ENCODE assay signal across 12 cellular contexts in genomic region chr16:89397331-89397861, GRCh38.
"Had no signal": no experiment of that assay in that cellular context is flagged by ENCODE, and none has a peak within 500 bp of the region (broad histone marks: within the 10 kb centered on the region; RNA-seq: fewer than 3 reads in every experiment).

No MANE protein-coding gene starts in this region.

- H3K27ac Mint-ChIP-seq: activated naive CD8-positive, alpha-beta T cell; nephron progenitor cell had no signal

- H3K36me3 Mint-ChIP-seq: activated naive CD8-positive, alpha-beta T cell had no signal

- H3K4me3 Mint-ChIP-seq: activated naive CD8-positive, alpha-beta T cell; nephron progenitor cell had no signal

- H3K27ac ChIP-seq: esophagus muscularis mucosa, left ventricle myocardium inferior, vagina had no signal

- DNase-seq: activated CD4-positive, alpha-beta T cell treated with anti-CD3 and anti-CD28 coated beads, Interleukin-2, amount 50 U/mL, for 1 hour; activated CD4-positive, CD25-positive, alpha-beta regulatory T cell; activated T-cell treated with anti-CD3 and anti-CD28 coated beads for 4 hours; head of caudate nucleus; left ventricle myocardium inferior; mesenchymal stem cell; nephron progenitor cell; stimulated activated CD4-positive, alpha-beta T cell treated with anti-CD3 and anti-CD28 coated beads, Interleukin-15, amount 100 ng/mL, for 24 hours; stimulated activated CD4-positive, alpha-beta T cell treated with anti-CD3 and anti-CD28 coated beads, Interleukin-4, amount 100 ng/mL, for 24 hours had no signal

- H3K9me3 Mint-ChIP-seq: nephron progenitor cell had no signal

- H3K27me3 Mint-ChIP-seq: activated naive CD8-positive, alpha-beta T cell had no signal
